28 cellular contexts compared by ENCODE assay signal in genomic region chr2:62792408-62792807, GRCh38.
"Had no signal": no experiment of that assay in that cellular context is flagged by ENCODE, and none has a peak within 500 bp of the region (broad histone marks: within the 10 kb centered on the region; RNA-seq: fewer than 3 reads in every experiment).

No MANE protein-coding gene starts in this region.

- H3K9me3 ChIP-seq: ascending aorta had no signal

- DNase-seq: activated B cell treated with CpG ODN at 0.5 μM for 24 hours; activated CD4-positive, alpha-beta memory T cell treated with anti-CD3 and anti-CD28 coated beads, Interleukin-2, amount 10 ng/mL, durations not matched to agents 7 days and 5 days; activated CD4-positive, alpha-beta T cell treated with anti-CD3 and anti-CD28 coated beads for 48 hours; activated CD4-positive, alpha-beta T cell treated with anti-CD3 and anti-CD28 coated beads, Interleukin-2, amount 10 ng/mL, durations not matched to agents 7 days and 5 days; activated CD4-positive, alpha-beta T cell treated with anti-CD3 and anti-CD28 coated beads, Interleukin-2, amount 50 U/mL, for 48 hours; activated CD4-positive, CD25-positive, alpha-beta regulatory T cell treated with anti-CD3 and anti-CD28 coated beads, Interleukin-2, amount 50 U/mL, for 72 hours; activated CD8-positive, alpha-beta memory T cell treated with anti-CD3 and anti-CD28 coated beads for 24 hours; activated CD8-positive, alpha-beta memory T cell treated with anti-CD3 and anti-CD28 coated beads, Interleukin-2, amount 10 ng/mL, durations not matched to agents 7 days and 5 days; activated CD8-positive, alpha-beta memory T cell treated with anti-CD3 and anti-CD28 coated beads, Interleukin-2, amount 50 U/mL, for 48 hours; activated CD8-positive, alpha-beta T cell treated with anti-CD3 and anti-CD28 coated beads, Interleukin-2, amount 10 ng/mL, durations not matched to agents 7 days and 5 days; activated effector memory CD4-positive, alpha-beta T cell treated with Interleukin-2 at 50 U/mL for 16 hours; activated gamma-delta T cell; activated naive CD4-positive, alpha-beta T cell treated with anti-CD3 and anti-CD28 coated beads, Interleukin-2, amount 10 ng/mL, durations not matched to agents 7 days and 5 days; activated naive CD4-positive, alpha-beta T cell treated with Interleukin-2 at 50 U/mL for 16 hours; activated naive CD8-positive, alpha-beta T cell treated with anti-CD3 and anti-CD28 coated beads, Interleukin-2, amount 10 ng/mL, durations not matched to agents 7 days and 5 days; activated naive CD8-positive, alpha-beta T cell treated with anti-CD3 and anti-CD28 coated beads, Interleukin-2, amount 50 U/mL, for 24 hours; activated T-cell treated with anti-CD3 and anti-CD28 coated beads, Interleukin-2, amount 50 U/mL, for 24 hours; activated T-cell treated with anti-CD3 and anti-CD28 coated beads, Interleukin-2, amount 50 U/mL, for 48 hours; amygdala; anterior cingulate cortex; cerebellar nuclear complex; T-helper 1 cell; T-helper 2 cell; T-helper 9 cell had no signal

- H3K4me3 ChIP-seq: ascending aorta, cardiac muscle cell had no signal

- H3K27ac ChIP-seq: ascending aorta, cardiac muscle cell, VCaP had no signal

- H3K27me3 ChIP-seq: ascending aorta, cardiac muscle cell had no signal

- FAIRE-seq: bronchial epithelial cell had no signal

- H3K36me3 ChIP-seq: ascending aorta, cardiac muscle cell had no signal

- ATAC-seq: activated CD8-positive, alpha-beta memory T cell treated with anti-CD3 and anti-CD28 coated beads, Interleukin-2, amount 10 ng/mL, durations not matched to agents 7 days and 5 days; activated CD8-positive, alpha-beta T cell treated with anti-CD3 and anti-CD28 coated beads, Interleukin-2, amount 10 ng/mL, durations not matched to agents 7 days and 5 days; activated naive CD8-positive, alpha-beta T cell treated with anti-CD3 and anti-CD28 coated beads, Interleukin-2, amount 50 U/mL, for 24 hours had no signal
